ENCODE assay signal across 1 cellular context in genomic region chr12:116620801-116621593, GRCh38.
A peak's percentile ranks its signal among the peaks of the same experiment; 100 is the strongest.
TF ChIP-seq lines count a peak whose summit lies in the region.

No MANE protein-coding gene starts in this region.

TF ChIP-seq in H1, 55 proteins besides CTCF, POLR2A, EP300 and RAD21:
- peak; percentile 40; the same call in 1 of the 2 replicates for TF ChIP-seq KDM1A (IDR thresholded peaks at IDR 0.05; ENCODE audit: borderline replicate concordance, low read length)
- no peak for TF ChIP-seq GTF2F1 (IDR thresholded peaks at IDR 0.05; ENCODE audit: borderline replicate concordance, low read depth, low read length)
